Comparison of ENCODE assay signal across 22 cellular contexts in genomic region chr13:70391678-70392077, GRCh38.
DNase-seq lines count a peak whose midpoint lies in the region; ATAC-seq and TF ChIP-seq lines count a peak whose summit lies in the region.
"Had no signal": no experiment of that assay in that cellular context is flagged by ENCODE, and none has a peak within 500 bp of the region (broad histone marks: within the 10 kb centered on the region; RNA-seq: fewer than 3 reads in every experiment).

No MANE protein-coding gene starts in this region.

- H3K79me2 ChIP-seq in hepatocyte, result no peaks in the 10 kb centered on the region

- H4K20me1 ChIP-seq in hepatocyte (ENCODE audit: insufficient read depth, poor library complexity, severe bottlenecking), result no peaks in the 10 kb centered on the region

- intact Hi-C loops in lower lobe of right lung (cut with DNase I), result no loop called here

- H3K9me2 ChIP-seq in hepatocyte (replicated peaks; ENCODE audit: insufficient read depth), result no peaks in the 10 kb centered on the region

- no peak overlapping the region for H3K4me2 ChIP-seq in hepatocyte

- H3K4me3 ChIP-seq in hepatocyte (no peak overlapping the region), lower lobe of right lung (no peak overlapping the region)
- H3K4me3 ChIP-seq: left lung, suprapubic skin had no signal

- H3K36me3 ChIP-seq in hepatocyte (replicated peaks; ENCODE audit: insufficient read depth, low read depth) (no peaks in the 10 kb centered on the region), lower lobe of right lung (no peaks in the 10 kb centered on the region)
- H3K36me3 ChIP-seq: left lung, suprapubic skin had no signal

- H3K27me3 ChIP-seq in hepatocyte (no peaks in the 10 kb centered on the region), lower lobe of right lung (ENCODE audit: low read depth) (no peaks in the 10 kb centered on the region)
- H3K27me3 ChIP-seq: left lung, suprapubic skin had no signal

- ATAC-seq in lower lobe of right lung, result no peak
- ATAC-seq: left lung; naive thymus-derived CD4-positive, alpha-beta T cell had no signal

- H3K27ac ChIP-seq in hepatocyte (peak overlapping the region; percentile 14), lower lobe of right lung (no peak overlapping the region)
- H3K27ac ChIP-seq: left lung, suprapubic skin had no signal

- no peak overlapping the region for H2AFZ ChIP-seq in hepatocyte

- TF ChIP-seq CTCF in hepatocyte (IDR thresholded peaks at IDR 0.05; ENCODE audit: poor library complexity) (no peak), lower lobe of right lung (IDR thresholded peaks at IDR 0.05) (no peak)

- peak; percentile 91 for DNase-seq in COR-L47 (lab: John Stamatoyannopoulos, UW)
- peak; percentile 44 for DNase-seq in NCI-H128 (lab: John Stamatoyannopoulos, UW; ENCODE audit: unreplicated experiment)
- peak; percentile 90 to 92 for DNase-seq in NCI-H526 (lab: John Stamatoyannopoulos, UW)
- DNase-seq in hepatocyte (ENCODE audit: low spot score), result peak; percentile 51
- DNase-seq in T1000 (lab: John Stamatoyannopoulos, UW), result no peak
- no peak for DNase-seq in lower lobe of right lung
- no peak for DNase-seq in effector CD4-positive, alpha-beta T cell
- no peak for DNase-seq in activated CD8-positive, alpha-beta memory T cell treated with anti-CD3 and anti-CD28 coated beads, Interleukin-2, amount 50 U/mL, for 4 hours
- DNase-seq: ACHN; activated CD4-positive, alpha-beta T cell treated with anti-CD3 and anti-CD28 coated beads for 1 hour; activated naive CD8-positive, alpha-beta T cell treated with anti-CD3 and anti-CD28 coated beads, Interleukin-2, amount 10 ng/mL, durations not matched to agents 7 days and 5 days; activated T-cell treated with anti-CD3 and anti-CD28 coated beads for 4 hours; caudate nucleus; CD4-positive, alpha-beta T cell; GDM1; HFFc6; left lung; naive thymus-derived CD4-positive, alpha-beta T cell; NCI-H446; RPMI8226; stimulated activated CD4-positive, alpha-beta T cell treated with anti-CD3 and anti-CD28 coated beads, Interleukin-15, amount 100 ng/mL, for 24 hours had no signal

- 28% methylated on average over 3 of the region's 3 CpGs for WGBS in hepatocyte (ENCODE audit: low lambda C conversion rate, missing lambda C conversion rate)

- H3K9me3 ChIP-seq in hepatocyte (ENCODE audit: low read depth), result no peaks in the 10 kb centered on the region
- H3K9me3 ChIP-seq in lower lobe of right lung, result no peaks in the 10 kb centered on the region
- H3K9me3 ChIP-seq: left lung, suprapubic skin had no signal

- peaks cover 22% of the 10 kb centered on the region for H3K4me1 ChIP-seq in hepatocyte (ENCODE audit: insufficient read depth)
- H3K4me1 ChIP-seq in lower lobe of right lung, result no peaks in the 10 kb centered on the region
- H3K4me1 ChIP-seq: left lung, suprapubic skin had no signal

Comparison
In these comparisons a context has a peak if more than half of its experiments do, and no peak if none do; other contexts are left out.
1. DNase-seq: peak in COR-L47 (single experiment), NCI-H128 (single experiment), NCI-H526 (2 of 2) and hepatocyte (single experiment); none in T1000 (single experiment), lower lobe of right lung (single experiment), effector CD4-positive, alpha-beta T cell (single experiment) and activated CD8-positive, alpha-beta memory T cell treated with anti-CD3 and anti-CD28 coated beads, Interleukin-2, amount 50 U/mL, for 4 hours (single experiment).